Comparison of ENCODE assay signal across 1 cellular context in the genomic region with DNA sequence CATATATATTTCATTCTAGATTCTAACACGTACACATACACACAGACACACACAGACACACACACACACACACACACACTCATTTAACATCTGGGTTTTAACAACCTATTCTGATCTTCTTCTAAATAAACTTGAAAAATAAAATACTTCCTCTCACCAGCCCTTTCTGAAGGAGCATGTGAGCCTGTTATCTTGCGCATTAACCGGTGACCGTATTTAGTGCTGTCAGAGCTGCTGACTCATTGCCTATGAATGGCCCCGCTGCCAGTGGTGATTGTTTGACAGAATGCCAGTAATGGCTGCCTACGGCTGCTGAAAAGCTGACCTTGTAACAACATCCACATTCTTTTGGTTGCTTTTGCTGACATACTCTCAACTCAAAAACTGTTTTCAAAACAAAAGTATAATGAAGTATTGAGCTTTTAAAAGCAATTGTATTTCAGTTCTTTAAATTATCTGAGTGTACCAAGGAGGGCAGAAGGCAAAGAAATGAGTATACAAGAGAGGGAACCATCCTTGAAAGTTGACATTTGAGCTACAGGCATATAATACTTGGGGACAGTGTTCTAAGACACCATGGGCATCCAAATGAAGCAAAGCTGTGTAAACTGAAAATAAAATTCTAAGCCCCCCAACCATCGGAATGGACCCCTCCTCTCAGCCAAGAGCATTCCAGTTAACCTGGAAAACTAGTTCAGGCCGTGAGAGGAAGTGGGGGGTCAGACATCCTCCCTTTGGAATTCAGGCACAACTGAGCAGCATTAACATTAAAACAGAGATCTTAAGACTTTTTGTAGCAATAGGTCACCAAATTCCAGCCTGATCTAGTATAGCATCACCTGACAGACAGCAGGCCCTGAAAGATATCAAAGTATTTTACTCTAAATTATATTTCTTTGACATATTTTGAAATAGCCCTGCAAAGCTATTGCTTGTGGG.
A peak's percentile ranks its signal among the peaks of the same experiment; 100 is the strongest.
TF ChIP-seq lines count a peak whose summit lies in the region.

No MANE protein-coding gene starts in this region.

TF ChIP-seq in K562, 482 proteins besides CTCF, POLR2A, EP300 and RAD21 (continued from another document):
- TF ChIP-seq HMGN3 (IDR thresholded peaks at IDR 0.05; ENCODE audit: borderline replicate concordance, extremely low read depth, insufficient read length, low read depth, low read length) = no peak
- TF ChIP-seq, protein P1, sequence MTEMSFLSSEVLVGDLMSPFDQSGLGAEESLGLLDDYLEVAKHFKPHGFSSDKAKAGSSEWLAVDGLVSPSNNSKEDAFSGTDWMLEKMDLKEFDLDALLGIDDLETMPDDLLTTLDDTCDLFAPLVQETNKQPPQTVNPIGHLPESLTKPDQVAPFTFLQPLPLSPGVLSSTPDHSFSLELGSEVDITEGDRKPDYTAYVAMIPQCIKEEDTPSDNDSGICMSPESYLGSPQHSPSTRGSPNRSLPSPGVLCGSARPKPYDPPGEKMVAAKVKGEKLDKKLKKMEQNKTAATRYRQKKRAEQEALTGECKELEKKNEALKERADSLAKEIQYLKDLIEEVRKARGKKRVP (CRISPR knock-in tag; IDR thresholded peaks at IDR 0.05) = no peak
- TF ChIP-seq RFX1 (IDR thresholded peaks at IDR 0.05) = peak; percentile 20; the same call in 1 of the 2 replicates
- no peak for TF ChIP-seq CCAR2 (IDR thresholded peaks at IDR 0.05; ENCODE audit: low read depth, low read length)
- no peak for TF ChIP-seq CHD4 (IDR thresholded peaks at IDR 0.05; ENCODE audit: insufficient read depth, insufficient replicate concordance, low read depth, low read length, poor library complexity, severe bottlenecking)
- peak; percentile 73 for TF ChIP-seq MAFG (tag; conservative IDR thresholded peaks at IDR 0.05)
- TF ChIP-seq NFIC (IDR thresholded peaks at IDR 0.05) = peak; percentile 43
- no peak for TF ChIP-seq SIN3A (IDR thresholded peaks at IDR 0.05; ENCODE audit: borderline replicate concordance in 2 of 2, control insufficient read depth in 1 of 2, low read depth in 2 of 2, low read length in 2 of 2)
- peak in 1 of 2 experiments; percentile 37; a peak in 1 of 4 replicates for TF ChIP-seq ZNF639 (CRISPR knock-in tag; conservative IDR thresholded peaks at IDR 0.05 in 1 of 2, IDR thresholded peaks at IDR 0.05 in 1 of 2)
- TF ChIP-seq, protein P2, sequence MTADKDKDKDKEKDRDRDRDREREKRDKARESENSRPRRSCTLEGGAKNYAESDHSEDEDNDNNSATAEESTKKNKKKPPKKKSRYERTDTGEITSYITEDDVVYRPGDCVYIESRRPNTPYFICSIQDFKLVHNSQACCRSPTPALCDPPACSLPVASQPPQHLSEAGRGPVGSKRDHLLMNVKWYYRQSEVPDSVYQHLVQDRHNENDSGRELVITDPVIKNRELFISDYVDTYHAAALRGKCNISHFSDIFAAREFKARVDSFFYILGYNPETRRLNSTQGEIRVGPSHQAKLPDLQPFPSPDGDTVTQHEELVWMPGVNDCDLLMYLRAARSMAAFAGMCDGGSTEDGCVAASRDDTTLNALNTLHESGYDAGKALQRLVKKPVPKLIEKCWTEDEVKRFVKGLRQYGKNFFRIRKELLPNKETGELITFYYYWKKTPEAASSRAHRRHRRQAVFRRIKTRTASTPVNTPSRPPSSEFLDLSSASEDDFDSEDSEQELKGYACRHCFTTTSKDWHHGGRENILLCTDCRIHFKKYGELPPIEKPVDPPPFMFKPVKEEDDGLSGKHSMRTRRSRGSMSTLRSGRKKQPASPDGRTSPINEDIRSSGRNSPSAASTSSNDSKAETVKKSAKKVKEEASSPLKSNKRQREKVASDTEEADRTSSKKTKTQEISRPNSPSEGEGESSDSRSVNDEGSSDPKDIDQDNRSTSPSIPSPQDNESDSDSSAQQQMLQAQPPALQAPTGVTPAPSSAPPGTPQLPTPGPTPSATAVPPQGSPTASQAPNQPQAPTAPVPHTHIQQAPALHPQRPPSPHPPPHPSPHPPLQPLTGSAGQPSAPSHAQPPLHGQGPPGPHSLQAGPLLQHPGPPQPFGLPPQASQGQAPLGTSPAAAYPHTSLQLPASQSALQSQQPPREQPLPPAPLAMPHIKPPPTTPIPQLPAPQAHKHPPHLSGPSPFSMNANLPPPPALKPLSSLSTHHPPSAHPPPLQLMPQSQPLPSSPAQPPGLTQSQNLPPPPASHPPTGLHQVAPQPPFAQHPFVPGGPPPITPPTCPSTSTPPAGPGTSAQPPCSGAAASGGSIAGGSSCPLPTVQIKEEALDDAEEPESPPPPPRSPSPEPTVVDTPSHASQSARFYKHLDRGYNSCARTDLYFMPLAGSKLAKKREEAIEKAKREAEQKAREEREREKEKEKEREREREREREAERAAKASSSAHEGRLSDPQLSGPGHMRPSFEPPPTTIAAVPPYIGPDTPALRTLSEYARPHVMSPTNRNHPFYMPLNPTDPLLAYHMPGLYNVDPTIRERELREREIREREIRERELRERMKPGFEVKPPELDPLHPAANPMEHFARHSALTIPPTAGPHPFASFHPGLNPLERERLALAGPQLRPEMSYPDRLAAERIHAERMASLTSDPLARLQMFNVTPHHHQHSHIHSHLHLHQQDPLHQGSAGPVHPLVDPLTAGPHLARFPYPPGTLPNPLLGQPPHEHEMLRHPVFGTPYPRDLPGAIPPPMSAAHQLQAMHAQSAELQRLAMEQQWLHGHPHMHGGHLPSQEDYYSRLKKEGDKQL (CRISPR knock-in tag; IDR thresholded peaks at IDR 0.05; ENCODE audit: borderline replicate concordance) = no peak
- TF ChIP-seq CBFA2T2 (conservative IDR thresholded peaks at IDR 0.05) = no peak
